Comparison of ENCODE assay signal across 9 cellular contexts in genomic region chr17:77373298-77374169, GRCh38.
DNase-seq lines count a peak whose midpoint lies in the region; ATAC-seq, FAIRE-seq and TF ChIP-seq lines count a peak whose summit lies in the region.
"Had no signal": no experiment of that assay in that cellular context is flagged by ENCODE, and none has a peak within 500 bp of the region (broad histone marks: within the 10 kb centered on the region; RNA-seq: fewer than 3 reads in every experiment).

No MANE protein-coding gene starts in this region.

- in situ Hi-C loops in HepG2 (cut with HindIII; ENCODE audit: extremely low pct_ligation_motif_present, low pct_unique_long_range_greater_than_20kb): loop anchor here (10.0 kb wide), 1 partner anchor 89 kb away; no protein-coding TSS in a partner anchor

- peak; percentile 11 for ATAC-seq in Right ventricle myocardium inferior
- ATAC-seq in HepG2: peak; percentile 1
- no peak for ATAC-seq in HG02571 (IDR thresholded peaks at IDR 0.05; ENCODE audit: unreplicated experiment)

- WGBS in HepG2 (ENCODE audit: low lambda C conversion rate): under 1% methylated on average over 45 of the region's 90 CpGs

- H4K20me1 ChIP-seq in OCI-LY1 (ENCODE audit: insufficient read depth, low read length) (no peaks in the 10 kb centered on the region), HepG2 (ENCODE audit: insufficient read depth, low read length) (peaks cover 88% of the 10 kb centered on the region)

- intact Hi-C loops in Right ventricle myocardium inferior (cut with DNase I): loop anchor here (1.0 to 2.0 kb wide), 2 partner anchors 16 to 43 kb away; no protein-coding TSS in a partner anchor
- intact Hi-C loops in cardiac septum (cut with DNase I): loop anchor here (5.0 kb wide), 2 partner anchors 41 to 49 kb away; no protein-coding TSS in a partner anchor
- intact Hi-C loops in HepG2 (cut with micrococcal nuclease; ENCODE audit: unreplicated experiment): loop anchor here (1.0 to 5.0 kb wide), 4 partner anchors 19 to 86 kb away; no protein-coding TSS in a partner anchor

- no TSS peak for BruUV-seq in HepG2 (replicated peaks; lab: Mats Ljungman, UMichigan)

- H3K9ac ChIP-seq in OCI-LY1 (ENCODE audit: low read length) (peak overlapping the region; percentile 42; the same call in 1 of the 2 replicates), HepG2 (ENCODE audit: insufficient read depth, low read depth, low read length) (peak overlapping the region; percentile 86)

- 0 out of 2 replicates have a peak, but pooled peaks have one; percentile 9 for TF ChIP-seq RAD21 in HepG2 (CRISPR knock-in tag; IDR thresholded peaks at IDR 0.05)

- H3K36me3 ChIP-seq in OCI-LY1 (ENCODE audit: insufficient read depth, low read length) (no peaks in the 10 kb centered on the region), bronchial epithelial cell (ENCODE audit: control insufficient read depth, insufficient read depth, low read length) (peaks cover 1% of the 10 kb centered on the region), HepG2 (replicated peaks in 1 of 2; ENCODE audit: control insufficient read depth in 1 of 2, insufficient read depth in 2 of 2, low read length in 2 of 2) (peaks cover 0 to 2% of the 10 kb centered on the region in 2 experiments; a peak in 1 of 5 replicates)

- H3F3A ChIP-seq in OCI-LY1 (ENCODE audit: insufficient read depth, low read length): no peaks in the 10 kb centered on the region

- no peaks in the 10 kb centered on the region for H3K9me3 ChIP-seq in OCI-LY1 (ENCODE audit: low read length)
- H3K9me3 ChIP-seq in HepG2 (ENCODE audit: low read length): no peaks in the 10 kb centered on the region

- TF ChIP-seq CTCF in OCI-LY1 (IDR thresholded peaks at IDR 0.05; ENCODE audit: low read length): no peak
- no peak for TF ChIP-seq CTCF in bronchial epithelial cell (IDR thresholded peaks at IDR 0.05; ENCODE audit: insufficient read depth, low read length, severe bottlenecking)
- TF ChIP-seq CTCF in HepG2 (CRISPR knock-in tag; IDR thresholded peaks at IDR 0.05): no peak

- peak; percentile 78 for DNase-seq in Right ventricle myocardium inferior (ENCODE audit: missing footprints)
- no peak for DNase-seq in cardiac septum (ENCODE audit: low spot score)
- no peak for DNase-seq in bronchial epithelial cell (ENCODE audit: low read depth)
- DNase-seq in HepG2 (ENCODE audit: low spot score): no peak
- DNase-seq in T1000 (lab: John Stamatoyannopoulos, UW): no peak

- TF ChIP-seq EP300 in HepG2 (IDR thresholded peaks at IDR 0.05; ENCODE audit: low read depth in 2 of 2, low read length in 2 of 2): no peak
- TF ChIP-seq EP300 in HepG2 (CRISPR knock-in tag; IDR thresholded peaks at IDR 0.05; ENCODE audit: borderline replicate concordance): no peak

- H3K4me3 ChIP-seq in OCI-LY1 (ENCODE audit: low read depth, low read length, poor library complexity, severe bottlenecking) (peak overlapping the region; percentile 54), bronchial epithelial cell (ENCODE audit: low read depth, low read length) (peak overlapping the region; percentile 13), HepG2 (replicated peaks in 1 of 3; ENCODE audit: insufficient read depth in 1 of 3, low read depth in 2 of 3, low read length in 3 of 3) (peak overlapping the region; percentile 76 to 91 (median 88))

- H3K27ac ChIP-seq in OCI-LY1 (ENCODE audit: low read depth, low read length, poor library complexity, severe bottlenecking) (no peak overlapping the region), HepG2 (ENCODE audit: extremely low read length, insufficient read depth, low read length) (peak overlapping the region; percentile 69), temporal lobe (ENCODE audit: low read depth, low read length) (peak overlapping the region; percentile 83)
- H3K27ac ChIP-seq: epithelial cell of prostate had no signal

- no peaks in the 10 kb centered on the region for H3K9me2 ChIP-seq in OCI-LY1 (ENCODE audit: low read depth, low read length)

- FAIRE-seq in bronchial epithelial cell (lab: Jason Lieb, UNC): no peak
- FAIRE-seq in HepG2 (lab: Jason Lieb, UNC): no peak

- H2AFZ ChIP-seq in OCI-LY1 (ENCODE audit: low read length) (no peak overlapping the region), HepG2 (ENCODE audit: low read length) (no peak overlapping the region)

- H3K4me2 ChIP-seq in OCI-LY1 (ENCODE audit: low read length): peak overlapping the region; percentile 66
- peak overlapping the region; percentile 93 for H3K4me2 ChIP-seq in HepG2 (ENCODE audit: low read depth, low read length)

- H3K27me3 ChIP-seq in OCI-LY1 (ENCODE audit: insufficient read depth, low read length) (peaks cover 9% of the 10 kb centered on the region; the same call in 1 of the 2 replicates), bronchial epithelial cell (ENCODE audit: control insufficient read depth, insufficient read depth, low read length) (no peaks in the 10 kb centered on the region), HepG2 (ENCODE audit: control insufficient read depth in 1 of 2, insufficient read depth in 2 of 2, low read length in 2 of 2) (no peaks in the 10 kb centered on the region)

- H3K4me1 ChIP-seq in OCI-LY1 (ENCODE audit: insufficient read depth, low read length, severe bottlenecking): peaks cover 42% of the 10 kb centered on the region
- H3K4me1 ChIP-seq in HepG2 (ENCODE audit: insufficient read depth, low read length): peaks cover 74% of the 10 kb centered on the region

- H3K79me2 ChIP-seq in OCI-LY1 (ENCODE audit: insufficient read depth, low read length) (no peaks in the 10 kb centered on the region), HepG2 (ENCODE audit: insufficient read depth, low read length) (peaks cover 92% of the 10 kb centered on the region)

- POLR2A ChIA-PET in HepG2 (lab: Yijun Ruan, JAX): interaction anchor here (0.8 to 3.9 kb wide), 17 partner anchors 9 to 585 kb away, joined by 3 to 88 read pairs (median 4); partner anchors contain the start of gene TNRC6C

- peak in 1 of 2 experiments; percentile 3; a peak in 2 of 4 replicates for TF ChIP-seq POLR2A in HepG2 (IDR thresholded peaks at IDR 0.05; ENCODE audit: insufficient read depth in 1 of 2, low read depth in 2 of 2, low read length in 2 of 2)

- CTCF ChIA-PET in HepG2 (lab: Yijun Ruan, JAX; ENCODE audit: low intra/inter-chr PET ratio, low total read pairs): interaction anchor here (2.1 kb wide), 1 partner anchor 42 kb away, joined by 6 read pairs; no protein-coding TSS in a partner anchor

TF ChIP-seq in HepG2, 621 proteins besides CTCF, POLR2A, EP300 and RAD21 (continues in another document):
- TF ChIP-seq ZSCAN12 (CRISPR knock-in tag; IDR thresholded peaks at IDR 0.05) (no peak), POGK (CRISPR knock-in tag; conservative IDR thresholded peaks at IDR 0.05) (0 out of 2 replicates have a peak, but pooled peaks have one; percentile 22), GLI4 (CRISPR knock-in tag; IDR thresholded peaks at IDR 0.05; ENCODE audit: borderline replicate concordance) (peak; percentile 19; the same call in 1 of the 2 replicates), ZBTB8A (CRISPR knock-in tag; IDR thresholded peaks at IDR 0.05; ENCODE audit: borderline replicate concordance, low read depth) (no peak), KMT2A (CRISPR knock-in tag; IDR thresholded peaks at IDR 0.05) (peak; percentile 5; the same call in 1 of the 2 replicates), HBP1 (CRISPR knock-in tag; IDR thresholded peaks at IDR 0.05; ENCODE audit: low read depth) (peak; percentile 28; the same call in 1 of the 2 replicates), ATF7-NPFF (CRISPR knock-in tag; IDR thresholded peaks at IDR 0.05; ENCODE audit: low read depth) (peak; percentile 39; the same call in 1 of the 2 replicates), RBFOX2 (IDR thresholded peaks at IDR 0.05; ENCODE audit: low read depth, low read length) (peak; percentile 79), THAP8 (CRISPR knock-in tag; IDR thresholded peaks at IDR 0.05; ENCODE audit: borderline replicate concordance) (0 out of 2 replicates have a peak, but pooled peaks have one; percentile 2), STAT5B (CRISPR knock-in tag; IDR thresholded peaks at IDR 0.05) (no peak), ZNF333 (CRISPR knock-in tag; IDR thresholded peaks at IDR 0.05; ENCODE audit: borderline replicate concordance) (peak; percentile 89; the same call in 1 of the 2 replicates)

Comparison
In these comparisons a context has a peak if more than half of its experiments do, and no peak if none do; other contexts are left out.
1. H3K4me3 ChIP-seq: peak in every context shown above with its lines; median percentile 88 in HepG2; 54 in OCI-LY1; 13 in bronchial epithelial cell.